Comparison of ENCODE assay signal across 25 cellular contexts in the genomic region with DNA sequence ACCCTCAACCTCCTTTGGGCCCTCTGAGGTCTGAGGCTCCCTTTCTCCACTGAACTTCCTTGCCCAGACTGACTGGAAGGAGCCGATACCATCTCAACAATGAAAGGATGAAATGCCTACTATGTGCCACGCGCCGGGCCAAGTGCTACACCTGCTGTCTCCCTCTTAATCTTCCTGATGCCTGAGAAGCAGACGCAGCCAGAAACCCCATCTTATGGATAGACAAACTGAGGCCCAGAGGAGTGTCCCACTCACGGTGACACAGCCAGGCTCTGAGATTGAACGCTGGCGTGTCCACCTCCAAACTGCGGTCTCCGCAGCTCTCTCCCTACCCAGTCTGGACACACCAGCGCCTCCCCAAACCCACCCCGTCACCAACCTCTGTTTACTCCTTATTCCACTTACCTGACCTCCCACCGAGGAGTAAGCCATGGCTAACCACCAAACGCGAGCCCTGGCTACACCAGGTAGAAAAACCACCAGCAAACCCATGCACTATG. TPM values are rescaled to one million over a fixed set of nuclear protein-coding genes. Genes with fewer than 3 reads are reported as not detected.
DNase-seq lines count a peak whose midpoint lies in the region; ATAC-seq and TF ChIP-seq lines count a peak whose summit lies in the region.
"Had no signal": no experiment of that assay in that cellular context is flagged by ENCODE, and none has a peak within 500 bp of the region (broad histone marks: within the 10 kb centered on the region; RNA-seq: fewer than 3 reads in every experiment).

No MANE protein-coding gene starts in this region.

- H3K27me3 ChIP-seq in trophoblast cell (ENCODE audit: insufficient read depth, low read length) = no peaks in the 10 kb centered on the region
- no peaks in the 10 kb centered on the region for H3K27me3 ChIP-seq in WERI-Rb-1 (ENCODE audit: insufficient read depth, low read depth, severe bottlenecking)
- no peaks in the 10 kb centered on the region for H3K27me3 ChIP-seq in adrenal gland
- H3K27me3 ChIP-seq: testis had no signal

- H2BK5ac ChIP-seq in trophoblast cell (ENCODE audit: low read depth, low read length, poor library complexity) = no peak overlapping the region

- TF ChIP-seq CTCF in WERI-Rb-1 (IDR thresholded peaks at IDR 0.05; ENCODE audit: low read depth, low read length) (no peak), adrenal gland (IDR thresholded peaks at IDR 0.05) (no peak)

- H3K14ac ChIP-seq in trophoblast cell (ENCODE audit: low read length) = no peak overlapping the region

- DNase-seq in activated naive CD8-positive, alpha-beta T cell treated with anti-CD3 and anti-CD28 coated beads for 36 hours = no peak
- no peak for DNase-seq in activated naive CD8-positive, alpha-beta T cell treated with anti-CD3 and anti-CD28 coated beads, Interleukin-2, amount 50 U/mL, for 24 hours
- DNase-seq in trophoblast cell (no peak), T1000 (lab: John Stamatoyannopoulos, UW) (no peak), NCI-H524 (lab: John Stamatoyannopoulos, UW) (no peak), WERI-Rb-1 (no peak), adrenal gland (no peak)
- DNase-seq: activated CD4-positive, alpha-beta T cell treated with anti-CD3 and anti-CD28 coated beads for 36 hours; CD8-positive, alpha-beta T cell; cortex of kidney; effector memory CD8-positive, alpha-beta T cell; erythroblast; midbrain; naive thymus-derived CD4-positive, alpha-beta T cell; NCI-H1092; NCI-H187; NCI-H2171; NCI-H510A; OCI-M1; stimulated activated naive CD4-positive, alpha-beta T cell treated with Interleukin-2 at 50 U/mL for 16 hours; testis had no signal

- no CpG with 5 or more reads among the region's 15 CpGs for WGBS in trophoblast cell (ENCODE audit: extremely low coverage, insufficient coverage, insufficient read length)
- 92 to 97% (median 94%) methylated on average over 15 of the region's 15 CpGs for WGBS in adrenal gland, 4 donors

- H4K8ac ChIP-seq in trophoblast cell (ENCODE audit: low read depth, low read length) = no peak overlapping the region

- H4K12ac ChIP-seq in trophoblast cell (ENCODE audit: low read depth, low read length) = no peak overlapping the region

- H3K4me2 ChIP-seq in trophoblast cell (ENCODE audit: low read length) = no peak overlapping the region

- H3K79me2 ChIP-seq in trophoblast cell (ENCODE audit: control insufficient read depth, insufficient read depth, low read length, poor library complexity) = no peaks in the 10 kb centered on the region

- no peak overlapping the region for H2BK120ac ChIP-seq in trophoblast cell (ENCODE audit: insufficient read depth, low read length, poor library complexity)

- peaks cover 17% of the 10 kb centered on the region for H3K4me1 Mint-ChIP-seq in activated naive CD8-positive, alpha-beta T cell treated with anti-CD3 and anti-CD28 coated beads for 36 hours
- peaks cover 25% of the 10 kb centered on the region for H3K4me1 Mint-ChIP-seq in activated naive CD8-positive, alpha-beta T cell treated with anti-CD3 and anti-CD28 coated beads, Interleukin-2, amount 50 U/mL, for 24 hours
- H3K4me1 Mint-ChIP-seq in dendritic cell treated with granulocyte-macrophage colony-stimulating factor and Interleukin-4, amounts not matched to agents 40 ng/mL and 50 ng/mL, for 4 days (ENCODE audit: low read depth) = peaks cover 20% of the 10 kb centered on the region

- intact Hi-C loops in dendritic cell treated with granulocyte-macrophage colony-stimulating factor and Interleukin-4, amounts not matched to agents 40 ng/mL and 50 ng/mL, for 4 days (cut with micrococcal nuclease) = no loop called here
- intact Hi-C loops in adrenal gland (cut with DNase I) = no loop called here

- H3K36me3 Mint-ChIP-seq in activated naive CD8-positive, alpha-beta T cell treated with anti-CD3 and anti-CD28 coated beads for 36 hours = peaks cover 31% of the 10 kb centered on the region
- H3K36me3 Mint-ChIP-seq in activated naive CD8-positive, alpha-beta T cell treated with anti-CD3 and anti-CD28 coated beads, Interleukin-2, amount 50 U/mL, for 24 hours (ENCODE audit: low read depth) = peaks cover 35% of the 10 kb centered on the region
- peaks cover 99% of the 10 kb centered on the region for H3K36me3 Mint-ChIP-seq in dendritic cell treated with granulocyte-macrophage colony-stimulating factor and Interleukin-4, amounts not matched to agents 40 ng/mL and 50 ng/mL, for 4 days (ENCODE audit: low read depth)

- H3K9ac ChIP-seq in trophoblast cell (ENCODE audit: low read length) = no peak overlapping the region

- H3K18ac ChIP-seq in trophoblast cell (ENCODE audit: low read length) = peak overlapping the region; percentile 37

- H3K79me1 ChIP-seq in trophoblast cell (ENCODE audit: low read length) = no peaks in the 10 kb centered on the region

- H2AFZ ChIP-seq in trophoblast cell (ENCODE audit: insufficient read depth, low read length, poor library complexity) = no peak overlapping the region

- no peak overlapping the region for H3K27ac ChIP-seq in trophoblast cell (ENCODE audit: low read depth, low read length)
- no peak overlapping the region for H3K27ac ChIP-seq in WERI-Rb-1
- H3K27ac ChIP-seq in adrenal gland = peak overlapping the region in 1 of 5 donors; percentile 57
- H3K27ac ChIP-seq: skin epidermis, testis had no signal

- peak overlapping the region; percentile 25 for H3K4ac ChIP-seq in trophoblast cell (ENCODE audit: low read depth, low read length)

- H3K4me3 ChIP-seq in trophoblast cell (ENCODE audit: low read depth, low read length) (no peak overlapping the region), WERI-Rb-1 (ENCODE audit: low read depth, low read length) (no peak overlapping the region), adrenal gland (no peak overlapping the region)
- H3K4me3 ChIP-seq: skin epidermis, testis had no signal

- H3K4me3 Mint-ChIP-seq in activated naive CD8-positive, alpha-beta T cell treated with anti-CD3 and anti-CD28 coated beads for 36 hours = no peak overlapping the region
- no peak overlapping the region for H3K4me3 Mint-ChIP-seq in activated naive CD8-positive, alpha-beta T cell treated with anti-CD3 and anti-CD28 coated beads, Interleukin-2, amount 50 U/mL, for 24 hours
- no peak overlapping the region for H3K4me3 Mint-ChIP-seq in dendritic cell treated with granulocyte-macrophage colony-stimulating factor and Interleukin-4, amounts not matched to agents 40 ng/mL and 50 ng/mL, for 4 days
- H3K4me3 Mint-ChIP-seq: activated CD4-positive, alpha-beta T cell treated with anti-CD3 and anti-CD28 coated beads for 36 hours; activated naive CD8-positive, alpha-beta T cell; CD8-positive, alpha-beta T cell; effector memory CD8-positive, alpha-beta T cell; naive thymus-derived CD4-positive, alpha-beta T cell had no signal

- no peak for TF ChIP-seq POLR2A in adrenal gland (IDR thresholded peaks at IDR 0.05)

- H3K27ac Mint-ChIP-seq in activated naive CD8-positive, alpha-beta T cell treated with anti-CD3 and anti-CD28 coated beads for 36 hours = peak overlapping the region; percentile 20
- no peak overlapping the region for H3K27ac Mint-ChIP-seq in activated naive CD8-positive, alpha-beta T cell treated with anti-CD3 and anti-CD28 coated beads, Interleukin-2, amount 50 U/mL, for 24 hours
- H3K27ac Mint-ChIP-seq in dendritic cell treated with granulocyte-macrophage colony-stimulating factor and Interleukin-4, amounts not matched to agents 40 ng/mL and 50 ng/mL, for 4 days = peak overlapping the region; percentile 19
- H3K27ac Mint-ChIP-seq: activated CD4-positive, alpha-beta T cell treated with anti-CD3 and anti-CD28 coated beads for 36 hours; activated naive CD8-positive, alpha-beta T cell; CD8-positive, alpha-beta T cell had no signal

- H3K9me3 Mint-ChIP-seq in activated naive CD8-positive, alpha-beta T cell treated with anti-CD3 and anti-CD28 coated beads for 36 hours = no peaks in the 10 kb centered on the region
- H3K9me3 Mint-ChIP-seq in activated naive CD8-positive, alpha-beta T cell treated with anti-CD3 and anti-CD28 coated beads, Interleukin-2, amount 50 U/mL, for 24 hours = no peaks in the 10 kb centered on the region
- peaks cover 9% of the 10 kb centered on the region for H3K9me3 Mint-ChIP-seq in dendritic cell treated with granulocyte-macrophage colony-stimulating factor and Interleukin-4, amounts not matched to agents 40 ng/mL and 50 ng/mL, for 4 days
- H3K9me3 Mint-ChIP-seq: CD8-positive, alpha-beta T cell; effector memory CD8-positive, alpha-beta T cell; IgD-negative memory B cell; naive thymus-derived CD4-positive, alpha-beta T cell had no signal

- H2AK5ac ChIP-seq in trophoblast cell (ENCODE audit: low read length) = no peak overlapping the region

- H3K4me1 ChIP-seq in trophoblast cell (ENCODE audit: control insufficient read depth in 1 of 2, insufficient read depth in 2 of 2, low read length in 2 of 2) = no peaks in the 10 kb centered on the region
- H3K4me1 ChIP-seq in adrenal gland (replicated peaks in 1 of 2) = no peaks in the 10 kb centered on the region
- H3K4me1 ChIP-seq: testis had no signal

- H3K9me3 ChIP-seq in trophoblast cell (ENCODE audit: insufficient read depth, low read depth, low read length) (no peaks in the 10 kb centered on the region), WERI-Rb-1 (ENCODE audit: severe bottlenecking) (no peaks in the 10 kb centered on the region), adrenal gland (replicated peaks in 1 of 3) (no peaks in the 10 kb centered on the region)
- H3K9me3 ChIP-seq: testis had no signal

- no peak overlapping the region for H3K23ac ChIP-seq in trophoblast cell (ENCODE audit: low read length)

- H4K91ac ChIP-seq in trophoblast cell (ENCODE audit: low read depth, low read length) = no peak overlapping the region

- no peak for ATAC-seq in activated naive CD8-positive, alpha-beta T cell treated with anti-CD3 and anti-CD28 coated beads, Interleukin-2, amount 50 U/mL, for 24 hours
- ATAC-seq: activated CD4-positive, alpha-beta T cell treated with anti-CD3 and anti-CD28 coated beads for 36 hours; CD8-positive, alpha-beta T cell; effector memory CD8-positive, alpha-beta T cell; naive thymus-derived CD4-positive, alpha-beta T cell had no signal

- H3K36me3 ChIP-seq in trophoblast cell (ENCODE audit: control insufficient read depth in 1 of 2, insufficient read depth in 2 of 2, low read length in 2 of 2) (peaks cover 49 to 58% of the 10 kb centered on the region in 2 experiments), WERI-Rb-1 (peaks cover 82% of the 10 kb centered on the region), adrenal gland (replicated peaks in 1 of 2) (peaks cover 0 to 27% of the 10 kb centered on the region in 2 donors)

- H2BK12ac ChIP-seq in trophoblast cell (ENCODE audit: low read length) = no peak overlapping the region

- H3K27me3 Mint-ChIP-seq in activated naive CD8-positive, alpha-beta T cell treated with anti-CD3 and anti-CD28 coated beads for 36 hours = no peaks in the 10 kb centered on the region
- no peaks in the 10 kb centered on the region for H3K27me3 Mint-ChIP-seq in activated naive CD8-positive, alpha-beta T cell treated with anti-CD3 and anti-CD28 coated beads, Interleukin-2, amount 50 U/mL, for 24 hours
- no peaks in the 10 kb centered on the region for H3K27me3 Mint-ChIP-seq in dendritic cell treated with granulocyte-macrophage colony-stimulating factor and Interleukin-4, amounts not matched to agents 40 ng/mL and 50 ng/mL, for 4 days
- H3K27me3 Mint-ChIP-seq: activated CD4-positive, alpha-beta T cell treated with anti-CD3 and anti-CD28 coated beads for 36 hours; activated naive CD8-positive, alpha-beta T cell; effector memory CD8-positive, alpha-beta T cell; IgD-negative memory B cell; naive thymus-derived CD4-positive, alpha-beta T cell had no signal

RNA-seq across cellular contexts. Expression of a gene that starts 20.9 kb away (rescaled TPM):
- 10 to 100 TPM; 55.2 to 56.8 TPM for total RNA-seq in activated naive CD8-positive, alpha-beta T cell treated with anti-CD3 and anti-CD28 coated beads for 36 hours
- 225 and 236 TPM in 2 replicates for polyA plus RNA-seq in trophoblast cell (2013)
- 10 to 100 TPM; 15.5 to 66.3 (median 31.9) TPM for total RNA-seq in adrenal gland
- 10 to 100 TPM; 10.4 to 41.1 (median 33.6) TPM for polyA plus RNA-seq in adrenal gland
